Comparison of ENCODE assay signal across 1 cellular context in genomic region chr20:46801003-46801702, GRCh38.
TF ChIP-seq lines count a peak whose summit lies in the region.

No MANE protein-coding gene starts in this region.

TF ChIP-seq in GM23338, 12 proteins besides CTCF, POLR2A, EP300 and RAD21 (continued from another document):
- TF ChIP-seq ZNF462 (CRISPR knock-in tag; IDR thresholded peaks at IDR 0.05), result no peak
- no peak for TF ChIP-seq REST (IDR thresholded peaks at IDR 0.05; ENCODE audit: unreplicated experiment)
- TF ChIP-seq CREB1 (CRISPR knock-in tag; IDR thresholded peaks at IDR 0.05; ENCODE audit: low read depth), result no peak
- no peak for TF ChIP-seq STAT1 (IDR thresholded peaks at IDR 0.05; ENCODE audit: unreplicated experiment)
- no peak for TF ChIP-seq ZNF114 (CRISPR knock-in tag; IDR thresholded peaks at IDR 0.05)
- no peak for TF ChIP-seq EZH2phosphoT487 (IDR thresholded peaks at IDR 0.05; ENCODE audit: unreplicated experiment)
- TF ChIP-seq ETS1 (IDR thresholded peaks at IDR 0.05), result no peak
